Comparison of ENCODE assay signal across 1 cellular context in genomic region chr13:46176756-46177155, GRCh38.
A peak's percentile ranks its signal among the peaks of the same experiment; 100 is the strongest.
TF ChIP-seq lines count a peak whose summit lies in the region.

No MANE protein-coding gene starts in this region.

TF ChIP-seq in GM12878, 131 proteins besides CTCF, POLR2A, EP300 and RAD21 (continued from another document and continues in another):
- TF ChIP-seq MLLT1 (IDR thresholded peaks at IDR 0.05) (peak; percentile 94), CBX5 (IDR thresholded peaks at IDR 0.05; ENCODE audit: low read depth) (peak; percentile 27; the same call in 1 of the 2 replicates), STAT1 (conservative IDR thresholded peaks at IDR 0.05) (no peak), SPI1 (IDR thresholded peaks at IDR 0.05; ENCODE audit: borderline replicate concordance, insufficient read depth, low read depth, low read length) (peak; percentile 76; the same call in 1 of the 2 replicates), SUZ12 (IDR thresholded peaks at IDR 0.05; ENCODE audit: unreplicated experiment) (no peak), RCOR1 (conservative IDR thresholded peaks at IDR 0.05; ENCODE audit: low read depth, low read length) (0 out of 2 replicates have a peak, but pooled peaks have one; percentile 81), CUX1 (IDR thresholded peaks at IDR 0.05; ENCODE audit: insufficient replicate concordance, low read depth, low read length) (peak; percentile 44), REST (IDR thresholded peaks at IDR 0.05; ENCODE audit: low read depth, low read length) (no peak), STAT3 (IDR thresholded peaks at IDR 0.05; ENCODE audit: low read depth, low read length) (peak; percentile 82; the same call in 1 of the 2 replicates), MTA3 (IDR thresholded peaks at IDR 0.05; ENCODE audit: borderline replicate concordance, low read length) (peak; percentile 81; the same call in 1 of the 2 replicates), KAT2A (conservative IDR thresholded peaks at IDR 0.05; ENCODE audit: control insufficient read depth, low read depth, low read length) (no peak), IKZF1 (conservative IDR thresholded peaks at IDR 0.05) (peak; percentile 79), HDAC2 (IDR thresholded peaks at IDR 0.05) (no peak), RAD51 (IDR thresholded peaks at IDR 0.05) (no peak), FOXM1 (IDR thresholded peaks at IDR 0.05; ENCODE audit: low read depth, low read length) (peak; percentile 76; the same call in 1 of the 2 replicates), SUPT20H (IDR thresholded peaks at IDR 0.05; ENCODE audit: borderline replicate concordance, control insufficient read depth, low read depth, low read length) (no peak), EGR1 (IDR thresholded peaks at IDR 0.05; ENCODE audit: borderline replicate concordance in 1 of 2, low read depth in 2 of 2, low read length in 2 of 2) (0 out of 3 replicates have a peak, but pooled peaks of 1 of the 2 experiments have one; percentile 40), PML (IDR thresholded peaks at IDR 0.05; ENCODE audit: low read length) (peak; percentile 87), CBFB (IDR thresholded peaks at IDR 0.05; ENCODE audit: low read depth) (peak; percentile 87), SP1 (IDR thresholded peaks at IDR 0.05; ENCODE audit: low read depth, low read length) (no peak), MXI1 (IDR thresholded peaks at IDR 0.05; ENCODE audit: low read depth, low read length) (peak; percentile 60; the same call in 1 of the 2 replicates), DPF2 (IDR thresholded peaks at IDR 0.05) (no peak; the same call in 1 of the 2 replicates), HSF1 (IDR thresholded peaks at IDR 0.05; ENCODE audit: low read depth, low read length) (no peak), USF1 (IDR thresholded peaks at IDR 0.05; ENCODE audit: borderline replicate concordance, extremely low read length, insufficient read depth, low read depth, low read length) (no peak), POLR2AphosphoS2 (IDR thresholded peaks at IDR 0.05; ENCODE audit: low read depth, low read length) (peak; percentile 38; the same call in 1 of the 2 replicates), ZBTB4 (CRISPR knock-in tag; IDR thresholded peaks at IDR 0.05) (no peak), SKIL (IDR thresholded peaks at IDR 0.05; ENCODE audit: low read depth, poor library complexity, severe bottlenecking) (peak; percentile 44), RELB (IDR thresholded peaks at IDR 0.05; ENCODE audit: low read depth) (no peak), RFX5 (IDR thresholded peaks at IDR 0.05; ENCODE audit: low read depth, low read length) (no peak), YBX1 (IDR thresholded peaks at IDR 0.05) (0 out of 2 replicates have a peak, but pooled peaks have one; percentile 7), MTA2 (IDR thresholded peaks at IDR 0.05; ENCODE audit: low read depth) (peak; percentile 71), TCF12 (IDR thresholded peaks at IDR 0.05; ENCODE audit: low read depth, low read length) (no peak), NBN (IDR thresholded peaks at IDR 0.05) (peak; percentile 93), MYB (IDR thresholded peaks at IDR 0.05; ENCODE audit: borderline replicate concordance, low read depth, low read length) (no peak), NKRF (conservative IDR thresholded peaks at IDR 0.05) (0 out of 2 replicates have a peak, but pooled peaks have one; percentile 34)
